ENCODE assay signal across 8 cellular contexts in genomic region chr17:50478391-50479361, GRCh38. TPM values are rescaled to one million over a fixed set of nuclear protein-coding genes. Genes with fewer than 3 reads are reported as not detected.
DNase-seq lines count a peak whose midpoint lies in the region; ATAC-seq and TF ChIP-seq lines count a peak whose summit lies in the region.

Gene RSAD1 (plus strand): TSS chr17:50478860. CDS start chr17:50478885, 25 bp downstream.

- 5% methylated on average over 75 of the region's 75 CpGs for WGBS in HUES64

- no peaks in the 10 kb centered on the region for H4K20me1 ChIP-seq in OCI-LY1 (ENCODE audit: insufficient read depth, low read length)

- H3K9me3 ChIP-seq in HUES64 (ENCODE audit: insufficient read depth, low read depth, low read length) (no peaks in the 10 kb centered on the region), OCI-LY1 (ENCODE audit: low read length) (no peaks in the 10 kb centered on the region)

- H3F3A ChIP-seq in OCI-LY1 (ENCODE audit: insufficient read depth, low read length): no peaks in the 10 kb centered on the region

- DNase-seq in DMS 273 treated with DMSO at 0.1 percent for 48 hours (lab: John Stamatoyannopoulos, UW): peak; percentile 78
- peak; percentile 76 for DNase-seq in activated T-cell treated with anti-CD3 and anti-CD28 coated beads for 1 hour (ENCODE audit: low read depth)
- DNase-seq in epithelial cell of prostate (ENCODE audit: low read depth, low spot score): no peak
- DNase-seq in mucosa of gallbladder (ENCODE audit: low spot score): peak; percentile 86
- DNase-seq in stimulated activated CD8-positive, alpha-beta memory T cell treated with anti-CD3 and anti-CD28 coated beads, Interleukin-4, amount 100 ng/mL, for 4 hours (ENCODE audit: low read depth in 2 of 2, low spot score in 1 of 2): peak; percentile 57 to 69

- H3K4me2 ChIP-seq in OCI-LY1 (ENCODE audit: low read length): peak within 1 kb of the TSS; percentile 87

- H3K4me3 ChIP-seq in HUES64 (ENCODE audit: low read length): peak within 1 kb of the TSS; percentile 90
- peak within 1 kb of the TSS; percentile 76 for H3K4me3 ChIP-seq in OCI-LY1 (ENCODE audit: low read depth, low read length, poor library complexity, severe bottlenecking)

- peak; percentile 82 for TF ChIP-seq CTCF in OCI-LY1 (IDR thresholded peaks at IDR 0.05; ENCODE audit: low read length)

- ATAC-seq in GM21447 (IDR thresholded peaks at IDR 0.05; ENCODE audit: unreplicated experiment): peak; percentile 73

- H2AFZ ChIP-seq in OCI-LY1 (ENCODE audit: low read length): peak within 1 kb of the TSS; percentile 63

- H3K4me1 ChIP-seq in HUES64 (ENCODE audit: insufficient read depth, low read length) (no peaks in the 10 kb centered on the region), OCI-LY1 (ENCODE audit: insufficient read depth, low read length, severe bottlenecking) (peaks cover 11% of the 10 kb centered on the region)

- H3K9me2 ChIP-seq in OCI-LY1 (ENCODE audit: low read depth, low read length): no peaks in the 10 kb centered on the region

- H3K27ac ChIP-seq in HUES64 (ENCODE audit: low read depth, low read length): peak within 1 kb of the TSS; percentile 8; the same call in 1 of the 2 replicates
- H3K27ac ChIP-seq in OCI-LY1 (ENCODE audit: low read depth, low read length, poor library complexity, severe bottlenecking): peak within 1 kb of the TSS; percentile 45
- peak within 1 kb of the TSS; percentile 70 for H3K27ac ChIP-seq in epithelial cell of prostate

- peaks cover 9% of the 10 kb centered on the region for H3K36me3 ChIP-seq in HUES64 (ENCODE audit: insufficient read depth, low read length)
- no peaks in the 10 kb centered on the region for H3K36me3 ChIP-seq in OCI-LY1 (ENCODE audit: insufficient read depth, low read length)

- no peaks in the 10 kb centered on the region for H3K79me2 ChIP-seq in OCI-LY1 (ENCODE audit: insufficient read depth, low read length)

- peaks cover 23% of the 10 kb centered on the region; the same call in 1 of the 2 replicates for H3K27me3 ChIP-seq in HUES64 (ENCODE audit: insufficient read depth, low read length)
- no peaks in the 10 kb centered on the region for H3K27me3 ChIP-seq in OCI-LY1 (ENCODE audit: insufficient read depth, low read length)

- H3K9ac ChIP-seq in HUES64 (ENCODE audit: low read depth, low read length): peak within 1 kb of the TSS; percentile 64
- H3K9ac ChIP-seq in OCI-LY1 (ENCODE audit: low read length): peak within 1 kb of the TSS; percentile 82

RNA-seq across cellular contexts. Expression of gene RSAD1, which starts in this region (rescaled TPM):
- 17.4 TPM for polyA plus RNA-seq in HUES64 (2013, experiment 1 of 2)
- 19.1 TPM for polyA plus RNA-seq in HUES64 (2013, experiment 2 of 2)
- total RNA-seq in mucosa of gallbladder: 35.4 TPM

Comparison
In these comparisons a context has a peak if more than half of its experiments do, and no peak if none do; other contexts are left out.
1. H3K27ac ChIP-seq: peak in every context shown above with its lines; median percentile 70 in epithelial cell of prostate; 45 in OCI-LY1; 8 in HUES64.